16 cellular contexts compared by ENCODE assay signal in the genomic region with DNA sequence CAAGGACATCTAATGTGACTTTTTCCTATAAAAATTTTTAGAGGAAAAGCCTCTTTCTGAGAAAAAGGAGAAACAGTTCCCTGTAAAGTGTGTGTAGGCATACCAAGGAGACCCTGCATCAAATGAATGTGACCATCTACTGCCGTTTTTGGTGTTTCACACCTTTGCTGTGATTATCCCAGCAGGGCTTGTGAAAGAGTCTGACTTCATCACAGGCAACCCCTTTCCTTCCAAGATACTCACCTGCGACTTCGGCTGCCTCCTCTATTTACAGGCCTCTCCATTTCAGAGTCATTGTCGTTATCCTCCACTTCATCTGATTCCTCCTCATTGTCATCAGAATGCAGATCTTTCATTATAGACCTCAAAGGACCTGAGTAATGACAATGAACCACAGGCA.
"Had no signal": no experiment of that assay in that cellular context is flagged by ENCODE, and none has a peak within 500 bp of the region (broad histone marks: within the 10 kb centered on the region; RNA-seq: fewer than 3 reads in every experiment).

No MANE protein-coding gene starts in this region.

- H3K27ac ChIP-seq: colonic mucosa, lower lobe of right lung, sigmoid colon, thoracic aorta, upper lobe of right lung had no signal

- H3K9me3 Mint-ChIP-seq: activated T-cell treated with anti-CD3 and anti-CD28 coated beads, Interleukin-2, amount 50 U/mL, for 24 hours; T-helper 2 cell treated with Interferon-gamma antibody and Interleukin-4, amounts not matched to agents 5 μg/mL and 100 μg/mL, for 36 hours had no signal

- H3K27me3 Mint-ChIP-seq: activated CD4-positive, alpha-beta T cell treated with anti-CD3 and anti-CD28 coated beads for 36 hours; activated T-cell treated with anti-CD3 and anti-CD28 coated beads, Interleukin-2, amount 50 U/mL, for 24 hours; brain; stimulated activated naive B cell treated with anti-CD40 and anti-IgM and Interleukin-4, amounts not matched to agents 10 μg/mL and 1 μg/mL and 100 μg/mL, for 72 hours had no signal

- H3K36me3 ChIP-seq: colonic mucosa, thoracic aorta had no signal

- H3K4me1 ChIP-seq: colonic mucosa, lower lobe of right lung, upper lobe of right lung had no signal

- H3K27ac Mint-ChIP-seq: activated CD4-positive, alpha-beta T cell treated with anti-CD3 and anti-CD28 coated beads for 36 hours; nephron; stimulated activated naive B cell treated with anti-CD40 and anti-IgM and Interleukin-4, amounts not matched to agents 10 μg/mL and 1 μg/mL and 100 μg/mL, for 72 hours; T-helper 2 cell treated with Interferon-gamma antibody and Interleukin-4, amounts not matched to agents 5 μg/mL and 100 μg/mL, for 36 hours had no signal

- H3K27me3 ChIP-seq: colonic mucosa, sigmoid colon, upper lobe of right lung had no signal

- DNase-seq: activated CD4-positive, alpha-beta T cell treated with anti-CD3 and anti-CD28 coated beads for 36 hours; activated CD4-positive, alpha-beta T cell treated with anti-CD3 and anti-CD28 coated beads, Interleukin-2, amount 50 U/mL, for 48 hours; activated T-cell treated with anti-CD3 and anti-CD28 coated beads, Interleukin-2, amount 50 U/mL, for 24 hours; central memory CD4-positive, alpha-beta T cell; colonic mucosa; lower lobe of right lung; nucleus accumbens; posterior cingulate gyrus; sigmoid colon; stimulated activated naive B cell treated with anti-CD40 and anti-IgM and Interleukin-4, amounts not matched to agents 10 μg/mL and 1 μg/mL and 100 μg/mL, for 72 hours; upper lobe of right lung had no signal

- H3K9me3 ChIP-seq: colonic mucosa, lower lobe of right lung, sigmoid colon, thoracic aorta, upper lobe of right lung had no signal

- ATAC-seq: activated CD4-positive, alpha-beta T cell treated with anti-CD3 and anti-CD28 coated beads for 36 hours; activated naive CD4-positive, alpha-beta T cell treated with anti-CD3 and anti-CD28 coated beads, Interleukin-2, amount 50 U/mL, for 72 hours; lower lobe of right lung; stimulated activated naive B cell treated with anti-CD40 and anti-IgM and Interleukin-4, amounts not matched to agents 10 μg/mL and 1 μg/mL and 100 μg/mL, for 72 hours; upper lobe of right lung had no signal

- H3K4me3 Mint-ChIP-seq: activated CD4-positive, alpha-beta T cell treated with anti-CD3 and anti-CD28 coated beads for 36 hours; activated T-cell treated with anti-CD3 and anti-CD28 coated beads, Interleukin-2, amount 50 U/mL, for 24 hours; brain; nephron; stimulated activated naive B cell treated with anti-CD40 and anti-IgM and Interleukin-4, amounts not matched to agents 10 μg/mL and 1 μg/mL and 100 μg/mL, for 72 hours; T-helper 2 cell treated with Interferon-gamma antibody and Interleukin-4, amounts not matched to agents 5 μg/mL and 100 μg/mL, for 36 hours had no signal

- H3K4me3 ChIP-seq: colonic mucosa, lower lobe of right lung, sigmoid colon, thoracic aorta, upper lobe of right lung had no signal
